In genomic region chr4:26015906-26016305, GRCh38 we compare ENCODE assay signal across 18 cellular contexts.
"Had no signal": no experiment of that assay in that cellular context is flagged by ENCODE, and none has a peak within 500 bp of the region (broad histone marks: within the 10 kb centered on the region; RNA-seq: fewer than 3 reads in every experiment).

No MANE protein-coding gene starts in this region.

- DNase-seq: activated CD4-positive, alpha-beta memory T cell treated with anti-CD3 and anti-CD28 coated beads for 36 hours; activated CD4-positive, alpha-beta T cell treated with anti-CD3 and anti-CD28 coated beads for 4 hours; activated gamma-delta T cell; activated T-cell treated with anti-CD3 and anti-CD28 coated beads for 4 hours; effector CD4-positive, alpha-beta T cell; foreskin keratinocyte; kidney; midbrain; ovary; small intestine; stimulated activated CD4-positive, alpha-beta T cell treated with anti-CD3 and anti-CD28 coated beads, Interleukin-2, amount 100 ng/mL, for 24 hours; upper lobe of right lung had no signal

- H3K9me3 ChIP-seq: ovary, prostate gland, SJSA1, upper lobe of right lung had no signal

- H3K4me1 ChIP-seq: foreskin keratinocyte, prostate gland had no signal

- H3K27me3 ChIP-seq: ovary, SJSA1, upper lobe of right lung had no signal

- H3K27ac ChIP-seq: foreskin keratinocyte, ovary, prostate gland, SJSA1, upper lobe of right lung had no signal

- H3K36me3 ChIP-seq: ovary, prostate gland, SJSA1, upper lobe of right lung had no signal

- ATAC-seq: foreskin keratinocyte; natural killer cell treated with Interleukin-12 subunit alpha and Interleukin-12 subunit beta and Interleukin-15 and Interleukin-18, amount 100 ng/mL, for 72 hours; stimulated activated memory B cell treated with anti-CD40 and anti-IgM and Interleukin-4, amounts not matched to agents 10 μg/mL and 1 μg/mL and 100 μg/mL, for 72 hours; upper lobe of right lung; WTC11 had no signal

- H3K4me3 ChIP-seq: lung, ovary, prostate gland, SJSA1, upper lobe of right lung had no signal
